Comparison of ENCODE assay signal across 7 cellular contexts in genomic region chr1:46718340-46718726, GRCh38. TPM values are rescaled to one million over a fixed set of nuclear protein-coding genes. Genes with fewer than 3 reads are reported as not detected.
DNase-seq lines count a peak whose midpoint lies in the region; ATAC-seq and TF ChIP-seq lines count a peak whose summit lies in the region.

No MANE protein-coding gene starts in this region.

- H3K4me1 ChIP-seq in SJSA1 (replicated peaks), result peaks cover 19% of the 10 kb centered on the region

- ATAC-seq in GM21529 (IDR thresholded peaks at IDR 0.05; ENCODE audit: unreplicated experiment), result no peak

- peaks cover 7% of the 10 kb centered on the region for H3K36me3 ChIP-seq in H7 (replicated peaks; ENCODE audit: control insufficient read depth, insufficient read depth, low read length)
- H3K36me3 ChIP-seq in SJSA1, result peaks cover 48% of the 10 kb centered on the region

- H3K4me3 ChIP-seq in H7 (ENCODE audit: insufficient read depth, low read depth, low read length), result peak overlapping the region; percentile 98
- peak overlapping the region; percentile 97 for H3K4me3 ChIP-seq in SJSA1
- peak overlapping the region; percentile 92 for H3K4me3 ChIP-seq in fibroblast of villous mesenchyme (ENCODE audit: low read depth, low read length)
- H3K4me3 ChIP-seq in retinal pigment epithelial cell (ENCODE audit: low read length), result peak overlapping the region; percentile 83

- no peak for DNase-seq in H7
- DNase-seq in SJSA1 (ENCODE audit: low read depth in 1 of 2, low spot score in 2 of 2), result peak in 1 of 2 experiments; percentile 12
- peak; percentile 19 for DNase-seq in fibroblast of villous mesenchyme (ENCODE audit: low read depth)
- no peak for DNase-seq in retinal pigment epithelial cell (ENCODE audit: low read depth)
- no peak for DNase-seq in GF-D8 (lab: John Stamatoyannopoulos, UW)
- DNase-seq in NCI-H2196 treated with DMSO at 0.1 percent for 48 hours (lab: John Stamatoyannopoulos, UW; ENCODE audit: unreplicated experiment), result no peak

- TF ChIP-seq CTCF in fibroblast of villous mesenchyme (IDR thresholded peaks at IDR 0.05; ENCODE audit: insufficient read depth, low read depth, low read length) (no peak), retinal pigment epithelial cell (conservative IDR thresholded peaks at IDR 0.05; ENCODE audit: low read depth, low read length) (no peak)

- peak overlapping the region; percentile 71 for H3K27ac ChIP-seq in SJSA1

- no peaks in the 10 kb centered on the region for H3K9me3 ChIP-seq in SJSA1 (replicated peaks)

- H3K27me3 ChIP-seq in H7 (ENCODE audit: control insufficient read depth, insufficient read depth, low read length) (no peaks in the 10 kb centered on the region; the same call in 1 of the 2 replicates), SJSA1 (replicated peaks) (no peaks in the 10 kb centered on the region; the same call in 1 of the 2 replicates)

RNA-seq across cellular contexts. Expression of gene EFCAB14, which starts 0.6 kb away (rescaled TPM):
- 43.3 and 57.8 TPM in 2 replicates for total RNA-seq in H7 (2014; rRNA removed; shearing (Covaris generic))
- total RNA-seq in SJSA1 (2014; rRNA removed; shearing (Covaris generic)), result 65.3 and 98.7 TPM in 2 replicates
- total RNA-seq in fibroblast of villous mesenchyme, result 58.3 and 64.3 TPM in 2 replicates

RNA-seq across cellular contexts. Expression of gene TEX38, which starts 46.7 kb away (rescaled TPM):
- total RNA-seq in H7 (2014; rRNA removed; shearing (Covaris generic)), result not detected in 2 replicates
- not detected in 2 replicates for total RNA-seq in SJSA1 (2014; rRNA removed; shearing (Covaris generic))
- total RNA-seq in fibroblast of villous mesenchyme, result under 0.01 TPM in 1 of 2 replicates, not detected in the other

RNA-seq across cellular contexts. Expression of gene ATPAF1, which starts 50.2 kb away (rescaled TPM):
- total RNA-seq in H7 (2014; rRNA removed; shearing (Covaris generic)), result 105 and 112 TPM in 2 replicates
- 60.5 and 63.2 TPM in 2 replicates for total RNA-seq in SJSA1 (2014; rRNA removed; shearing (Covaris generic))
- 43.8 and 66.1 TPM in 2 replicates for total RNA-seq in fibroblast of villous mesenchyme
